In the genomic region with DNA sequence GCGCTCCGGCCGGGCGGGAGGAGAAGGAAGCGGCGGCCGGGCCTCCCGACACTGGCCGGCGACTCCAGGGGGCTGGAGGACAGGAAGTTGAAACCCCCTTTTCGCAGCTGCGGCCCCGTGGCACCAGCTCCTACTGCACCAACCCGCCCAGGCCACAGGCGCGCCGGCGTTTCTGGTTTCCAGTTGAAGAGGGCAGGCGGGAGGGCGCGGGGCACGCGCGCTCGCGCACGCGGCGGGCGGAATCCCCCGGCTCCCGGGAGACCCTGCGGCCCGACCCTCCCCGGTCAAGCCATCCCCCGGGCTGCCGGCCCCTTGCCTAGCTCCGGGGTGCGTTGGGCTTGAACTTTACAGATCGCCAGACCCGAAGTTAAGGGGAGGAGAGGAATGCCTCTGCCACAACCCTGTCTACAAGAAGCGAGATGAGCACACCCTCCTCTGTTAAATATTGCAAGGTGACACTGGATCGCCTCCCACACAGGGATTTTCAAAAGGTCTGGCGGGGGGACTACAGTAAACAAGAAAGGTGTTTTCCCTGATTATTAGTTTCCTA, we compare ENCODE assay signal across 8 cellular contexts. TPM values are rescaled to one million over a fixed set of nuclear protein-coding genes. Genes with fewer than 3 reads are reported as not detected.
DNase-seq lines count a peak whose midpoint lies in the region; ATAC-seq and TF ChIP-seq lines count a peak whose summit lies in the region.

No MANE protein-coding gene starts in this region.

- H3K4me2 ChIP-seq in fibroblast of lung (ENCODE audit: extremely low read depth, insufficient read depth, low read length) = peak overlapping the region; percentile 82

- peak; percentile 31 for ATAC-seq in HG02943 (IDR thresholded peaks at IDR 0.05; ENCODE audit: low read depth, unreplicated experiment)
- ATAC-seq in naive thymus-derived CD8-positive, alpha-beta T cell = peak; percentile 50 to 51

- POLR2A ChIA-PET in naive thymus-derived CD8-positive, alpha-beta T cell (lab: Charles Lee) = interaction anchor here (0.8 to 3.8 kb wide), 4 partner anchors 10 to 198 kb away, joined by 3 to 17 read pairs (median 3); no protein-coding TSS in a partner anchor

- H3K9me3 ChIP-seq in fibroblast of lung (ENCODE audit: control insufficient read depth, insufficient read depth, low read depth, low read length) (no peaks in the 10 kb centered on the region), subcutaneous abdominal adipose tissue (ENCODE audit: control insufficient read depth in 5 of 5, low read length in 5 of 5) (no peaks in the 10 kb centered on the region)

- no peaks in the 10 kb centered on the region for H3K9me3 Mint-ChIP-seq in activated T-helper 1 cell treated with anti-CD3 and anti-CD28 coated beads, Interleukin-12 subunit alpha, Interleukin-12 subunit beta, Interleukin-2, Interleukin-4 antibody, amounts not matched to agents 30 ng/mL and 10 ng/mL and 1 ng/mL, durations not matched to agents 14 hours and 24 hours and 36 hours
- no peaks in the 10 kb centered on the region for H3K9me3 Mint-ChIP-seq in naive thymus-derived CD8-positive, alpha-beta T cell

- peak overlapping the region; percentile 99 for H3K27ac Mint-ChIP-seq in activated T-helper 1 cell treated with anti-CD3 and anti-CD28 coated beads, Interleukin-12 subunit alpha, Interleukin-12 subunit beta, Interleukin-2, Interleukin-4 antibody, amounts not matched to agents 30 ng/mL and 10 ng/mL and 1 ng/mL, durations not matched to agents 14 hours and 24 hours and 36 hours
- H3K27ac Mint-ChIP-seq in naive thymus-derived CD8-positive, alpha-beta T cell = peak overlapping the region; percentile 77 to 95 (median 91)

- H3K27ac ChIP-seq in fibroblast of lung (ENCODE audit: insufficient read depth, low read length) = peak overlapping the region; percentile 77
- H3K27ac ChIP-seq in subcutaneous abdominal adipose tissue (ENCODE audit: low read depth, low read length) = peak overlapping the region; percentile 90

- H3K4me3 ChIP-seq in fibroblast of lung (replicated peaks in 1 of 4; ENCODE audit: control extremely low read depth in 1 of 4, insufficient read depth in 1 of 4, low read depth in 3 of 4, low read length in 4 of 4) (peak overlapping the region; percentile 41 to 90 (median 82)), subcutaneous abdominal adipose tissue (ENCODE audit: low read depth in 1 of 5, low read length in 5 of 5) (peak overlapping the region; percentile 87 to 96 (median 92))

- H3K27me3 Mint-ChIP-seq in activated T-helper 1 cell treated with anti-CD3 and anti-CD28 coated beads, Interleukin-12 subunit alpha, Interleukin-12 subunit beta, Interleukin-2, Interleukin-4 antibody, amounts not matched to agents 30 ng/mL and 10 ng/mL and 1 ng/mL, durations not matched to agents 14 hours and 24 hours and 36 hours (ENCODE audit: insufficient read depth) = peaks cover 3% of the 10 kb centered on the region
- H3K27me3 Mint-ChIP-seq in naive thymus-derived CD8-positive, alpha-beta T cell = no peaks in the 10 kb centered on the region

- H3K4me1 ChIP-seq in fibroblast of lung (ENCODE audit: control insufficient read depth, extremely low read depth, insufficient read depth, low read length) (peaks cover 11% of the 10 kb centered on the region), subcutaneous abdominal adipose tissue (ENCODE audit: control insufficient read depth in 5 of 5, insufficient read depth in 5 of 5, low read length in 5 of 5) (peaks cover 0 to 47% (median 34%) of the 10 kb centered on the region in 5 donors)

- no peak for TF ChIP-seq CTCF in fibroblast of lung (conservative IDR thresholded peaks at IDR 0.05 in 1 of 2, IDR thresholded peaks at IDR 0.05 in 1 of 2; ENCODE audit: low read depth in 1 of 2, low read length in 2 of 2)

- peaks cover 44% of the 10 kb centered on the region for H3K4me1 Mint-ChIP-seq in activated T-helper 1 cell treated with anti-CD3 and anti-CD28 coated beads, Interleukin-12 subunit alpha, Interleukin-12 subunit beta, Interleukin-2, Interleukin-4 antibody, amounts not matched to agents 30 ng/mL and 10 ng/mL and 1 ng/mL, durations not matched to agents 14 hours and 24 hours and 36 hours (ENCODE audit: low read depth)
- H3K4me1 Mint-ChIP-seq in naive thymus-derived CD8-positive, alpha-beta T cell = peaks cover 19 to 44% (median 30%) of the 10 kb centered on the region in 4 donors

- intact Hi-C loops in activated T-helper 1 cell treated with anti-CD3 and anti-CD28 coated beads, Interleukin-12 subunit alpha, Interleukin-12 subunit beta, Interleukin-2, Interleukin-4 antibody, amounts not matched to agents 30 ng/mL and 10 ng/mL and 1 ng/mL, durations not matched to agents 14 hours and 24 hours and 36 hours (cut with micrococcal nuclease) = loop anchor here (1.0 to 10.0 kb wide), 11 partner anchors 32 to 1572 kb away; partner anchors contain the start of genes RPL34 and SEC24B

- H3K36me3 ChIP-seq in fibroblast of lung (ENCODE audit: control insufficient read depth, insufficient read depth, low read length) (no peaks in the 10 kb centered on the region), subcutaneous abdominal adipose tissue (ENCODE audit: control insufficient read depth in 5 of 5, insufficient read depth in 5 of 5, low read length in 5 of 5) (no peaks in the 10 kb centered on the region)

- peak overlapping the region; percentile 97 for H3K4me3 Mint-ChIP-seq in activated T-helper 1 cell treated with anti-CD3 and anti-CD28 coated beads, Interleukin-12 subunit alpha, Interleukin-12 subunit beta, Interleukin-2, Interleukin-4 antibody, amounts not matched to agents 30 ng/mL and 10 ng/mL and 1 ng/mL, durations not matched to agents 14 hours and 24 hours and 36 hours
- peak overlapping the region; percentile 95 to 99 (median 97) for H3K4me3 Mint-ChIP-seq in naive thymus-derived CD8-positive, alpha-beta T cell

- peaks cover 15% of the 10 kb centered on the region for H3K36me3 Mint-ChIP-seq in activated T-helper 1 cell treated with anti-CD3 and anti-CD28 coated beads, Interleukin-12 subunit alpha, Interleukin-12 subunit beta, Interleukin-2, Interleukin-4 antibody, amounts not matched to agents 30 ng/mL and 10 ng/mL and 1 ng/mL, durations not matched to agents 14 hours and 24 hours and 36 hours (ENCODE audit: low read depth)
- peaks cover 0 to 5% (median 0%) of the 10 kb centered on the region in 3 donors for H3K36me3 Mint-ChIP-seq in naive thymus-derived CD8-positive, alpha-beta T cell

- H4K20me1 ChIP-seq in fibroblast of lung (ENCODE audit: control insufficient read depth, extremely low read depth, insufficient read depth, low read length) = no peaks in the 10 kb centered on the region

- peak overlapping the region; percentile 64 for H3K9ac ChIP-seq in fibroblast of lung (ENCODE audit: insufficient read depth, low read length)
- peak overlapping the region; percentile 46 to 87 (median 78) for H3K9ac ChIP-seq in subcutaneous abdominal adipose tissue (ENCODE audit: low read length in 5 of 5)

- DNase-seq in SIG-M5 treated with dmso at 0.1 percent for 504 hours (lab: John Stamatoyannopoulos, UW; ENCODE audit: unreplicated experiment) (peak; percentile 36), SIG-M5 (lab: John Stamatoyannopoulos, UW) (no peak), NCI-H69 (lab: John Stamatoyannopoulos, UW) (peak; percentile 68), fibroblast of lung (ENCODE audit: low read depth in 2 of 2) (peak in 1 of 2 donors; percentile 27)
- DNase-seq in activated T-helper 1 cell treated with anti-CD3 and anti-CD28 coated beads, Interleukin-12 subunit alpha, Interleukin-12 subunit beta, Interleukin-2, Interleukin-4 antibody, amounts not matched to agents 30 ng/mL and 10 ng/mL and 1 ng/mL, durations not matched to agents 14 hours and 24 hours and 36 hours (ENCODE audit: low spot score) = peak; percentile 54
- DNase-seq in naive thymus-derived CD8-positive, alpha-beta T cell = peak; percentile 41 to 77 (median 58)

- peaks cover 33% of the 10 kb centered on the region for H3K79me2 ChIP-seq in fibroblast of lung (ENCODE audit: control insufficient read depth, insufficient read depth, low read length)

- H2AFZ ChIP-seq in fibroblast of lung (ENCODE audit: low read length) = peak overlapping the region; percentile 79

- H3K27me3 ChIP-seq in fibroblast of lung (ENCODE audit: control insufficient read depth, insufficient read depth, low read length) = no peaks in the 10 kb centered on the region
- H3K27me3 ChIP-seq in subcutaneous abdominal adipose tissue (ENCODE audit: control insufficient read depth in 5 of 5, insufficient read depth in 4 of 5, low read length in 5 of 5) = no peaks in the 10 kb centered on the region

RNA-seq across cellular contexts. Expression of gene ELOVL6, which starts 1.5 kb away (rescaled TPM):
- total RNA-seq in activated T-helper 1 cell treated with anti-CD3 and anti-CD28 coated beads, Interleukin-12 subunit alpha, Interleukin-12 subunit beta, Interleukin-2, Interleukin-4 antibody, amounts not matched to agents 30 ng/mL and 10 ng/mL and 1 ng/mL, durations not matched to agents 14 hours and 24 hours and 36 hours = 17.0 and 19.1 TPM in 2 replicates
- total RNA-seq in fibroblast of lung = 8.7 and 15.0 TPM in 2 replicates
- 43.4 and 56.4 TPM in 2 replicates for polyA plus RNA-seq in fibroblast of lung
- 30.1 and 44.4 TPM in 2 replicates for polyA plus RNA-seq in fibroblast of lung (2012)
- 12.3 and 39.7 TPM in 2 replicates for polyA minus RNA-seq in fibroblast of lung (ENCODE audit: low replicate concordance)
- 1 to 10 TPM in 1 of 2 experiments, under 1 TPM in 1; 0.57 to 2.1 TPM for total RNA-seq in naive thymus-derived CD8-positive, alpha-beta T cell
- 1 to 10 TPM in 1 of 3 donors, under 1 TPM in 2; 0.11 to 3.0 (median 0.13) TPM for polyA plus RNA-seq in naive thymus-derived CD8-positive, alpha-beta T cell
